In genomic region chr3:196739671-196740475, GRCh38 we compare ENCODE assay signal across 8 cellular contexts. TPM values are rescaled to one million over a fixed set of nuclear protein-coding genes. Genes with fewer than 3 reads are reported as not detected.
DNase-seq lines count a peak whose midpoint lies in the region; ATAC-seq, FAIRE-seq and TF ChIP-seq lines count a peak whose summit lies in the region.

Gene PAK2 (plus strand): TSS chr3:196739857. CDS start chr3:196782647, 42,790 bp downstream.

- DNase-seq in Ammon's horn (ENCODE audit: low spot score), result peak; percentile 94
- DNase-seq in GM19240 (ENCODE audit: insufficient read length, low spot score), result peak; percentile 61
- peak; percentile 64 to 95 for DNase-seq in NCI-H526 (lab: John Stamatoyannopoulos, UW)
- peak; percentile 90 to 92 for DNase-seq in activated CD4-positive, alpha-beta T cell treated with anti-CD3 and anti-CD28 coated beads for 4 hours
- peak; percentile 96 for DNase-seq in chondrocyte (ENCODE audit: low spot score)
- peak; percentile 97 for DNase-seq in kidney
- peak; percentile 87 for DNase-seq in stimulated activated CD4-positive, alpha-beta T cell treated with anti-CD3 and anti-CD28 coated beads, Interleukin-15, amount 100 ng/mL, for 1 hour (ENCODE audit: low read depth in 1 of 2, low spot score in 1 of 2)

- no peaks in the 10 kb centered on the region for H3K27me3 Mint-ChIP-seq in chondrocyte (ENCODE audit: low read depth)

- ATAC-seq in HG03457 (IDR thresholded peaks at IDR 0.05; ENCODE audit: unreplicated experiment), result peak; percentile 84

- TF ChIP-seq CTCF in chondrocyte (IDR thresholded peaks at IDR 0.05), result peak; percentile 49
- TF ChIP-seq CTCF in kidney (IDR thresholded peaks at IDR 0.05; ENCODE audit: borderline replicate concordance, extremely low read depth, insufficient read depth), result peak; percentile 10

- H3K4me3 Mint-ChIP-seq in chondrocyte (ENCODE audit: unreplicated experiment), result peak within 1 kb of the TSS; percentile 97

- FAIRE-seq in kidney (lab: Jason Lieb, UNC), result no peak

- H3K4me1 Mint-ChIP-seq in chondrocyte (ENCODE audit: low read depth), result peaks cover 27% of the 10 kb centered on the region

- H3K27ac Mint-ChIP-seq in chondrocyte (ENCODE audit: unreplicated experiment), result peak within 1 kb of the TSS; percentile 100

- peaks cover 0 to 6% of the 10 kb centered on the region in 2 donors for H3K4me1 ChIP-seq in kidney (ENCODE audit: control insufficient read depth in 1 of 2, insufficient read depth in 1 of 2, low read depth in 1 of 2, low read length in 2 of 2)

- H3K27ac ChIP-seq in kidney (ENCODE audit: low read depth in 2 of 2, low read length in 2 of 2), result peak within 1 kb of the TSS; percentile 89 to 95

- peak within 1 kb of the TSS; percentile 92 to 96 for H3K9ac ChIP-seq in kidney (ENCODE audit: low read length in 2 of 2)

- H3K9me3 ChIP-seq in kidney (ENCODE audit: control insufficient read depth in 1 of 2, low read length in 2 of 2), result no peaks in the 10 kb centered on the region

- no peaks in the 10 kb centered on the region for H3K36me3 ChIP-seq in kidney (ENCODE audit: control insufficient read depth in 1 of 2, insufficient read depth in 2 of 2, low read length in 2 of 2)

- peaks cover 4% of the 10 kb centered on the region for H3K36me3 Mint-ChIP-seq in chondrocyte (ENCODE audit: low read depth)

- peaks cover 4% of the 10 kb centered on the region for H3K9me3 Mint-ChIP-seq in chondrocyte (ENCODE audit: low read depth)

- H3K4me3 ChIP-seq in kidney (ENCODE audit: low read length in 2 of 2), result peak within 1 kb of the TSS; percentile 80 to 96

- intact Hi-C loops in kidney (cut with DNase I), result no loop called here

RNA-seq across cellular contexts. Expression of gene PAK2, which starts in this region (rescaled TPM):
- 61.3 to 90.3 TPM (median 79.9 TPM) in 3 replicates for total RNA-seq in chondrocyte
- 67.1 TPM for total RNA-seq in kidney
- polyA plus RNA-seq in kidney (ENCODE audit: insufficient read depth, low read depth, low replicate concordance), result 13.4 TPM

Comparison
In these comparisons a context has a peak if more than half of its experiments do, and no peak if none do; other contexts are left out.
1. Peak in every context shown above with its lines: DNase-seq, ATAC-seq, H3K4me3 ChIP-seq and H3K27ac ChIP-seq.